In genomic region chr14:29007990-29008389, GRCh38 we compare ENCODE assay signal across 26 cellular contexts.
"Had no signal": no experiment of that assay in that cellular context is flagged by ENCODE, and none has a peak within 500 bp of the region (broad histone marks: within the 10 kb centered on the region; RNA-seq: fewer than 3 reads in every experiment).

No MANE protein-coding gene starts in this region.

- H3K9me3 ChIP-seq: ovary, psoas muscle, right lobe of liver, sigmoid colon, thoracic aorta, thyroid gland, tibial nerve, upper lobe of left lung, vagina had no signal

- DNase-seq: nephron progenitor cell; occipital lobe; ovary; posterior cingulate gyrus; psoas muscle; right cardiac atrium; right lobe of liver; sigmoid colon; small intestine; stimulated activated CD4-positive, alpha-beta T cell treated with anti-CD3 and anti-CD28 coated beads, Interleukin-15, amount 100 ng/mL, for 24 hours; stimulated activated CD4-positive, alpha-beta T cell treated with anti-CD3 and anti-CD28 coated beads, Interleukin-2, amount 100 ng/mL, for 24 hours; stimulated activated CD4-positive, alpha-beta T cell treated with anti-CD3 and anti-CD28 coated beads, Interleukin-2, amount 100 ng/mL, for 48 hours; stimulated activated CD4-positive, alpha-beta T cell treated with anti-CD3 and anti-CD28 coated beads, Interleukin-4, amount 100 ng/mL, for 24 hours; stimulated activated naive B cell treated with anti-CD40 and anti-IgM and Interleukin-4, amounts not matched to agents 10 μg/mL and 1 μg/mL and 100 μg/mL, for 72 hours; stimulated activated naive CD4-positive, alpha-beta T cell treated with Interleukin-2 at 50 U/mL for 16 hours; stomach; thyroid gland; trophoblast cell; upper lobe of left lung had no signal

- H3K9ac ChIP-seq: neural progenitor cell, parathyroid adenoma had no signal

- H2AFZ ChIP-seq: neural progenitor cell, parathyroid adenoma had no signal

- H3K27ac ChIP-seq: neural progenitor cell, ovary, parathyroid adenoma, psoas muscle, right lobe of liver, sigmoid colon, stomach, thoracic aorta, thyroid gland, tibial nerve, upper lobe of left lung, vagina had no signal

- ATAC-seq: natural killer cell treated with Interleukin-12 subunit alpha and Interleukin-12 subunit beta and Interleukin-15 and Interleukin-18, amount 100 ng/mL, for 72 hours; psoas muscle; right cardiac atrium; right lobe of liver; stimulated activated effector memory CD8-positive, alpha-beta T cell treated with anti-CD3 and anti-CD28 coated beads, Interleukin-12 subunit alpha, Interleukin-12 subunit beta, amount 100 ng/mL, for 72 hours; stimulated activated naive B cell treated with anti-CD40 and anti-IgM and Interleukin-4, amounts not matched to agents 10 μg/mL and 1 μg/mL and 100 μg/mL, for 72 hours had no signal

- H3K4me3 ChIP-seq: neural progenitor cell, ovary, psoas muscle, right lobe of liver, sigmoid colon, stomach, thoracic aorta, thyroid gland, tibial nerve, upper lobe of left lung, vagina had no signal

- H3K36me3 ChIP-seq: neural progenitor cell, ovary, right lobe of liver, sigmoid colon, stomach, thoracic aorta, thyroid gland, tibial nerve, upper lobe of left lung, vagina had no signal

- H3K79me2 ChIP-seq: parathyroid adenoma had no signal

- H3K4me2 ChIP-seq: neural progenitor cell had no signal

- H3K27me3 ChIP-seq: neural progenitor cell, ovary, right lobe of liver, sigmoid colon, stomach, thyroid gland, tibial nerve, upper lobe of left lung, vagina had no signal
